12 cellular contexts compared by ENCODE assay signal in the genomic region with DNA sequence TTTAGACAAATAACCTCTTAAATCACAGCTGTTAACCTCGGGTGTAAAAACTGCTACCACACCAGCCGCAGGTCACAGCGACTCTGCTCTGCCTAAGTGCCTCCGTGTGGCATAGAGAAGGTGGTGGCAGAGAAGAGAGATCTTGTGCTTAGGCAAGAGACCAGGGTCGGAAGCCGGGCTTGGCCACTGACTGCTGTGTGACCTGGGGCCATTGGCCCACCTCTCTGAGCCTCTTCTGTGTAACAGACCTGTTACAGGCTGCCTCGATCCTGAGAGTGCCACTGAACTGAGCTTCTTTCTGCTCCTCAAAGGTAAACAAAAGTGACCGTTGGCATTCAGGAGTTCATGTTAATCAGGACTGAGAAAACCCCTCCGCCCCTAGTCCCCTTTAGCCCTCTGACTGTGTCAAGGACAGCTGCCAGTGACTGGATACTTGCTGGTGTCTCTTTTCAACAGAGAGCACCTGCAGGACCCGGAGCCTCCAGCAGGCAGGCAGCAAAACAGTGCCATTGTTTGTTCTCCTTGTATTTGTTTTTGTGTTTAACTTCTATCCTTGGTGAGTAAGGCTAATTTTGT. TPM values are rescaled to one million over a fixed set of nuclear protein-coding genes. Genes with fewer than 3 reads are reported as not detected.
DNase-seq lines count a peak whose midpoint lies in the region; TF ChIP-seq lines count a peak whose summit lies in the region.
"Had no signal": no experiment of that assay in that cellular context is flagged by ENCODE, and none has a peak within 500 bp of the region (broad histone marks: within the 10 kb centered on the region; RNA-seq: fewer than 3 reads in every experiment).

No MANE protein-coding gene starts in this region.

- H3K27me3 ChIP-seq in GM23248 (replicated peaks; ENCODE audit: insufficient read depth), result no peaks in the 10 kb centered on the region
- H3K27me3 ChIP-seq in kidney epithelial cell (ENCODE audit: control insufficient read depth, insufficient read depth, low read length), result no peaks in the 10 kb centered on the region
- H3K27me3 ChIP-seq in stomach, result no peaks in the 10 kb centered on the region
- H3K27me3 ChIP-seq: neutrophil had no signal

- no peak for TF ChIP-seq EP300 in stomach (IDR thresholded peaks at IDR 0.05)

- H4K20me1 ChIP-seq in GM23248 (ENCODE audit: insufficient read depth), result peaks cover 13% of the 10 kb centered on the region; the same call in 1 of the 2 replicates

- H2AFZ ChIP-seq in GM23248, result no peak overlapping the region

- in situ Hi-C loops in GM23248 (cut with MboI), result no loop called here

- peaks cover 100% of the 10 kb centered on the region for H3K79me2 ChIP-seq in GM23248 (ENCODE audit: insufficient read depth)

- no peaks in the 10 kb centered on the region for H3K9me2 ChIP-seq in GM23248 (ENCODE audit: insufficient read depth)

- H3K9me3 ChIP-seq in GM23248 (ENCODE audit: low read depth) (no peaks in the 10 kb centered on the region), stomach (no peaks in the 10 kb centered on the region)
- H3K9me3 ChIP-seq: neutrophil had no signal

- H3F3A ChIP-seq in GM23248 (ENCODE audit: insufficient read depth), result peaks cover 5% of the 10 kb centered on the region; the same call in 1 of the 2 replicates

- H3K27ac ChIP-seq in GM23248, result peak overlapping the region; percentile 31
- peak overlapping the region; percentile 28; the same call in 1 of the 2 replicates for H3K27ac ChIP-seq in VCaP
- H3K27ac ChIP-seq in stomach, result peak overlapping the region; percentile 3 to 83 (median 64)
- H3K27ac ChIP-seq: neutrophil had no signal

- DNase-seq in GM23248 (no peak), kidney epithelial cell (ENCODE audit: low read depth) (no peak), stomach (no peak), H4 (ENCODE audit: low spot score) (no peak), GDM1 (lab: John Stamatoyannopoulos, UW) (no peak)
- no peak for DNase-seq in activated CD4-positive, alpha-beta T cell treated with anti-CD3 and anti-CD28 coated beads for 48 hours
- DNase-seq: activated CD4-positive, CD25-positive, alpha-beta regulatory T cell treated with anti-CD3 and anti-CD28 coated beads, Interleukin-2, amount 50 U/mL, for 72 hours; activated T-cell treated with anti-CD3 and anti-CD28 coated beads, Interleukin-2, amount 50 U/mL, for 72 hours; erythroblast; NCI-H774 had no signal

- intact Hi-C loops in stomach (cut with DNase I; ENCODE audit: low total_unique reads), result no loop called here

- 58 to 62% methylated on average over 10 of the region's 10 CpGs for WGBS in GM23248 (ENCODE audit: low coverage in 1 of 2, low lambda C conversion rate in 2 of 2, missing lambda C conversion rate in 2 of 2), 2 experiments
- 24 to 51% (median 32%) methylated on average over 9 to 10 of the region's 10 CpGs for WGBS in stomach, 5 donors

- H3K9ac ChIP-seq in GM23248, result peak overlapping the region; percentile 34; the same call in 1 of the 2 replicates

- H3K4me2 ChIP-seq in GM23248 (ENCODE audit: unreplicated experiment), result peak overlapping the region; percentile 8

- H3K36me3 ChIP-seq in GM23248 (ENCODE audit: low read depth), result no peaks in the 10 kb centered on the region
- no peaks in the 10 kb centered on the region for H3K36me3 ChIP-seq in kidney epithelial cell (ENCODE audit: control insufficient read depth, insufficient read depth, low read length)
- H3K36me3 ChIP-seq in stomach, result peaks cover 0 to 2% (median 0%) of the 10 kb centered on the region in 4 donors
- H3K36me3 ChIP-seq: neutrophil had no signal

- peak; percentile 42; the same call in 1 of the 2 replicates for TF ChIP-seq CTCF in VCaP (conservative IDR thresholded peaks at IDR 0.05)
- TF ChIP-seq CTCF in kidney epithelial cell (IDR thresholded peaks at IDR 0.05; ENCODE audit: insufficient read depth, low read length, poor library complexity, severe bottlenecking), result peak; percentile 8
- TF ChIP-seq CTCF in stomach (IDR thresholded peaks at IDR 0.05), result peak in 2 of 7 experiments; percentile 8 to 31

- H3K4me3 ChIP-seq in GM23248, result no peak overlapping the region
- H3K4me3 ChIP-seq in kidney epithelial cell (ENCODE audit: low read depth, low read length), result no peak overlapping the region
- H3K4me3 ChIP-seq in stomach, result no peak overlapping the region

- no peak for TF ChIP-seq POLR2A in stomach (IDR thresholded peaks at IDR 0.05)

- peaks cover 56% of the 10 kb centered on the region for H3K4me1 ChIP-seq in GM23248 (ENCODE audit: insufficient read depth)
- peaks cover 67 to 100% (median 93%) of the 10 kb centered on the region in 4 donors for H3K4me1 ChIP-seq in stomach

RNA-seq across cellular contexts. Expression of a gene that starts 36.5 kb away (rescaled TPM):
- total RNA-seq in GM23248 (2014; rRNA removed; shearing (Covaris generic)), result 26.6 and 28.4 TPM in 2 replicates
- polyA plus RNA-seq in GM23248 (2016; fragmentation: Nextera tagmentation; extraction: Ambion mirVana) (20.9 and 21.9 TPM in 2 replicates), stomach (10 to 100 TPM; 17.7 to 20.2 (median 18.2) TPM)
- total RNA-seq in kidney epithelial cell (57.5 and 73.9 TPM in 2 replicates), stomach (100 to 1,000 TPM in 1 of 5 donors, 10 to 100 TPM in 4; 25.9 to 103 (median 67.7) TPM)
- total RNA-seq in H4 (2014; rRNA removed; shearing (Covaris generic)), result 10.9 and 13.5 TPM in 2 replicates
